In genomic region chr15:68195336-68196112, GRCh38 we compare ENCODE assay signal across 2 cellular contexts.
TF ChIP-seq lines count a peak whose summit lies in the region.

No MANE protein-coding gene starts in this region.

TF ChIP-seq in SK-N-SH, 30 proteins besides CTCF, POLR2A, EP300 and RAD21 (continued from another document):
- no peak for TF ChIP-seq REST (IDR thresholded peaks at IDR 0.05; ENCODE audit: low read depth, low read length)
- no peak for TF ChIP-seq PBX3 (IDR thresholded peaks at IDR 0.05)
- no peak for TF ChIP-seq NFIC (IDR thresholded peaks at IDR 0.05; ENCODE audit: borderline replicate concordance)
- no peak for TF ChIP-seq USF1 (IDR thresholded peaks at IDR 0.05; ENCODE audit: borderline replicate concordance, low read depth)
- TF ChIP-seq SMC3 (IDR thresholded peaks at IDR 0.05; ENCODE audit: low read depth, low read length), result no peak
- TF ChIP-seq GATA2 (CRISPR knock-in tag; IDR thresholded peaks at IDR 0.05), result no peak
- no peak for TF ChIP-seq ZBTB33 (IDR thresholded peaks at IDR 0.05; ENCODE audit: borderline replicate concordance, low read depth)
- no peak for TF ChIP-seq POLR2AphosphoS5 (IDR thresholded peaks at IDR 0.05; ENCODE audit: low read depth, low read length)
- TF ChIP-seq MEF2A (IDR thresholded peaks at IDR 0.05; ENCODE audit: borderline replicate concordance, low read depth), result no peak
- no peak for TF ChIP-seq NRF1 (IDR thresholded peaks at IDR 0.05; ENCODE audit: low read depth, low read length)
- TF ChIP-seq GABPA (IDR thresholded peaks at IDR 0.05; ENCODE audit: low read depth), result no peak

TF ChIP-seq in SK-N-SH treated with all-trans-retinoic acid at 6 μM for 48 hours, 23 proteins besides CTCF, POLR2A, EP300 and RAD21 (continued from another document):
- TF ChIP-seq TCF4 (CRISPR knock-in tag; IDR thresholded peaks at IDR 0.05; ENCODE audit: borderline replicate concordance) (no peak), OSR1 (CRISPR knock-in tag; IDR thresholded peaks at IDR 0.05) (no peak), RARB (CRISPR knock-in tag; IDR thresholded peaks at IDR 0.05) (no peak), TSHZ2 (CRISPR knock-in tag; IDR thresholded peaks at IDR 0.05) (no peak)
